Comparison of ENCODE assay signal across 8 cellular contexts in genomic region chr12:120194226-120194533, GRCh38. TPM values are rescaled to one million over a fixed set of nuclear protein-coding genes. Genes with fewer than 3 reads are reported as not detected.
A peak's percentile ranks its signal among the peaks of the same experiment; 100 is the strongest.
DNase-seq lines count a peak whose midpoint lies in the region; ATAC-seq, FAIRE-seq and TF ChIP-seq lines count a peak whose summit lies in the region.

No MANE protein-coding gene starts in this region.

- H3K36me3 ChIP-seq in brain microvascular endothelial cell (replicated peaks) (peaks cover 44% of the 10 kb centered on the region), mesodermal cell (ENCODE audit: control insufficient read depth, insufficient read depth, low read length) (peaks cover 65% of the 10 kb centered on the region)

- intact Hi-C loops in posterior cingulate gyrus (cut with DNase I): no loop called here

- no peaks in the 10 kb centered on the region for H3K9me3 ChIP-seq in mesodermal cell (ENCODE audit: control insufficient read depth, low read length)

- no peaks in the 10 kb centered on the region for H3K27me3 ChIP-seq in brain microvascular endothelial cell (replicated peaks)

- H3K27ac ChIP-seq in brain microvascular endothelial cell (peak overlapping the region; percentile 92), mesodermal cell (ENCODE audit: low read depth, low read length, severe bottlenecking) (peak overlapping the region; percentile 93)

- H3K4me1 ChIP-seq in mesodermal cell (ENCODE audit: control insufficient read depth, insufficient read depth, low read length, poor library complexity, severe bottlenecking): peaks cover 22% of the 10 kb centered on the region

- peak overlapping the region; percentile 98 for H3K4me3 ChIP-seq in GM08714 (ENCODE audit: low read length)
- peak overlapping the region; percentile 77 for H3K4me3 ChIP-seq in brain microvascular endothelial cell (ENCODE audit: low read depth, low read length)
- peak overlapping the region; percentile 79 for H3K4me3 ChIP-seq in mesodermal cell (ENCODE audit: extremely low read depth, insufficient read depth, low read length, poor library complexity, severe bottlenecking)

- 1% methylated on average over 18 of the region's 18 CpGs for WGBS in mesodermal cell (ENCODE audit: insufficient coverage in 2 of 2), 2 experiments

- ATAC-seq in HG03175 (IDR thresholded peaks at IDR 0.05; ENCODE audit: unreplicated experiment) (peak; percentile 38), HG02981 (IDR thresholded peaks at IDR 0.05; ENCODE audit: unreplicated experiment) (no peak)

- no peak for TF ChIP-seq CTCF in brain microvascular endothelial cell (IDR thresholded peaks at IDR 0.05; ENCODE audit: low read depth, low read length, missing control alignments)

- DNase-seq in brain microvascular endothelial cell: no peak
- DNase-seq in RCC 7860 (ENCODE audit: low spot score): no peak
- no peak for DNase-seq in activated effector memory CD4-positive, alpha-beta T cell treated with anti-CD3 and anti-CD28 coated beads, Interleukin-2, amount 50 U/mL, for 16 hours
- no peak for DNase-seq in posterior cingulate gyrus

- in situ Hi-C loops in brain microvascular endothelial cell (cut with HindIII; ENCODE audit: low pct_ligation_motif_present, low sequenced_read_pairs): no loop called here

- FAIRE-seq in RCC 7860 (lab: Jason Lieb, UNC): no peak

RNA-seq across cellular contexts. Expression of gene GCN1, which starts 0.3 kb away (rescaled TPM):
- 50.4 TPM for polyA plus RNA-seq in mesodermal cell (2013, experiment 1 of 2)
- polyA plus RNA-seq in mesodermal cell (2013, experiment 2 of 2): 37.7 TPM

RNA-seq across cellular contexts. Expression of gene RPLP0, which starts 6.7 kb away (rescaled TPM):
- polyA plus RNA-seq in mesodermal cell (2013, experiment 1 of 2): 3,564 TPM
- polyA plus RNA-seq in mesodermal cell (2013, experiment 2 of 2): 3,441 TPM
